In genomic region chr3:54138937-54139547, GRCh38 we compare ENCODE assay signal across 1 cellular context.
TF ChIP-seq lines count a peak whose summit lies in the region.

No MANE protein-coding gene starts in this region.

TF ChIP-seq in H1, 55 proteins besides CTCF, POLR2A, EP300 and RAD21:
- TF ChIP-seq CBX5 (IDR thresholded peaks at IDR 0.05; ENCODE audit: low read depth, low read length) (no peak), BCL11A (IDR thresholded peaks at IDR 0.05; ENCODE audit: low read depth in 2 of 2, low read length in 2 of 2) (no peak), SP4 (IDR thresholded peaks at IDR 0.05; ENCODE audit: low read length) (no peak), GABPA (IDR thresholded peaks at IDR 0.05; ENCODE audit: borderline replicate concordance, insufficient read depth, low read length) (no peak), ATF3 (IDR thresholded peaks at IDR 0.05; ENCODE audit: insufficient read depth, low read depth, low read length) (no peak), CEBPB (IDR thresholded peaks at IDR 0.05; ENCODE audit: low read depth, low read length) (no peak)
